8 cellular contexts compared by ENCODE assay signal in genomic region chr19:45440259-45440638, GRCh38. TPM values are rescaled to one million over a fixed set of nuclear protein-coding genes. Genes with fewer than 3 reads are reported as not detected.
A peak's percentile ranks its signal among the peaks of the same experiment; 100 is the strongest.
DNase-seq lines count a peak whose midpoint lies in the region; ATAC-seq lines count a peak whose summit lies in the region.

No MANE protein-coding gene starts in this region.

- H3K9me3 Mint-ChIP-seq in activated naive CD8-positive, alpha-beta T cell treated with anti-CD3 and anti-CD28 coated beads for 36 hours, result no peaks in the 10 kb centered on the region
- H3K9me3 Mint-ChIP-seq in stimulated activated naive CD8-positive, alpha-beta T cell treated with anti-CD3 and anti-CD28 coated beads, Interleukin-15, amount 100 ng/mL, for 72 hours, result no peaks in the 10 kb centered on the region

- H3K36me3 ChIP-seq in HUES6 (ENCODE audit: control insufficient read depth, insufficient read depth, low read length), result no peaks in the 10 kb centered on the region
- no peaks in the 10 kb centered on the region for H3K36me3 ChIP-seq in iPS-20b (ENCODE audit: insufficient read depth, low read depth, low read length)

- H3K27ac Mint-ChIP-seq in activated naive CD8-positive, alpha-beta T cell treated with anti-CD3 and anti-CD28 coated beads for 36 hours, result peak overlapping the region; percentile 67
- H3K27ac Mint-ChIP-seq in stimulated activated naive CD8-positive, alpha-beta T cell treated with anti-CD3 and anti-CD28 coated beads, Interleukin-15, amount 100 ng/mL, for 72 hours, result peak overlapping the region; percentile 44 to 70

- peaks cover 29% of the 10 kb centered on the region for H3K4me1 Mint-ChIP-seq in activated naive CD8-positive, alpha-beta T cell treated with anti-CD3 and anti-CD28 coated beads for 36 hours
- peaks cover 43% of the 10 kb centered on the region for H3K4me1 Mint-ChIP-seq in stimulated activated naive CD8-positive, alpha-beta T cell treated with anti-CD3 and anti-CD28 coated beads, Interleukin-15, amount 100 ng/mL, for 72 hours

- no peak for DNase-seq in activated naive CD8-positive, alpha-beta T cell treated with anti-CD3 and anti-CD28 coated beads for 36 hours
- DNase-seq in stimulated activated naive CD8-positive, alpha-beta T cell treated with anti-CD3 and anti-CD28 coated beads, Interleukin-15, amount 100 ng/mL, for 72 hours, result no peak
- no peak for DNase-seq in activated CD4-positive, CD25-positive, alpha-beta regulatory T cell (lab: John Stamatoyannopoulos, UW)
- DNase-seq in LoVo (ENCODE audit: low spot score) (no peak), NOMO-1 treated with DMSO at 0.1 percent for 48 hours (lab: John Stamatoyannopoulos, UW; ENCODE audit: unreplicated experiment) (no peak)

- H3K4me3 ChIP-seq in HUES6 (ENCODE audit: low read depth, low read length), result peak overlapping the region; percentile 77
- H3K4me3 ChIP-seq in iPS-20b (ENCODE audit: low read length), result peak overlapping the region; percentile 69; the same call in 1 of the 2 replicates

- H3K4me1 ChIP-seq in HUES6 (ENCODE audit: control insufficient read depth, insufficient read depth, low read length), result peaks cover 26% of the 10 kb centered on the region
- H3K4me1 ChIP-seq in iPS-20b (ENCODE audit: insufficient read depth, low read length), result peaks cover 7% of the 10 kb centered on the region; the same call in 1 of the 2 replicates

- H3K36me3 Mint-ChIP-seq in activated naive CD8-positive, alpha-beta T cell treated with anti-CD3 and anti-CD28 coated beads for 36 hours, result no peaks in the 10 kb centered on the region

- H3K27me3 ChIP-seq in HUES6 (ENCODE audit: control insufficient read depth, insufficient read depth, low read length) (no peaks in the 10 kb centered on the region; the same call in 1 of the 2 replicates), iPS-20b (ENCODE audit: insufficient read depth, low read length) (peaks cover 30% of the 10 kb centered on the region; the same call in 1 of the 2 replicates)

- H3K27me3 Mint-ChIP-seq in activated naive CD8-positive, alpha-beta T cell treated with anti-CD3 and anti-CD28 coated beads for 36 hours, result no peaks in the 10 kb centered on the region
- no peaks in the 10 kb centered on the region for H3K27me3 Mint-ChIP-seq in stimulated activated naive CD8-positive, alpha-beta T cell treated with anti-CD3 and anti-CD28 coated beads, Interleukin-15, amount 100 ng/mL, for 72 hours

- no peak overlapping the region for H3K9ac ChIP-seq in HUES6 (ENCODE audit: low read length)
- peak overlapping the region; percentile 70; the same call in 1 of the 2 replicates for H3K9ac ChIP-seq in iPS-20b (ENCODE audit: low read depth, low read length)

- H3K4me3 Mint-ChIP-seq in activated naive CD8-positive, alpha-beta T cell treated with anti-CD3 and anti-CD28 coated beads for 36 hours, result peak overlapping the region; percentile 70
- H3K4me3 Mint-ChIP-seq in stimulated activated naive CD8-positive, alpha-beta T cell treated with anti-CD3 and anti-CD28 coated beads, Interleukin-15, amount 100 ng/mL, for 72 hours, result peak overlapping the region; percentile 70 to 80

- H3K9me3 ChIP-seq in HUES6 (ENCODE audit: control insufficient read depth, insufficient read depth, low read depth, low read length) (no peaks in the 10 kb centered on the region), iPS-20b (ENCODE audit: insufficient read depth, low read depth, low read length) (no peaks in the 10 kb centered on the region)

- H3K27ac ChIP-seq in HUES6 (ENCODE audit: low read depth, low read length) (no peak overlapping the region), iPS-20b (ENCODE audit: low read length) (no peak overlapping the region)

- no peak for ATAC-seq in stimulated activated naive CD8-positive, alpha-beta T cell treated with anti-CD3 and anti-CD28 coated beads, Interleukin-15, amount 100 ng/mL, for 72 hours
- no peak for ATAC-seq in GM18511 (IDR thresholded peaks at IDR 0.05; ENCODE audit: unreplicated experiment)

RNA-seq across cellular contexts. Expression of gene ERCC1, which starts 16.5 kb away (rescaled TPM):
- total RNA-seq in activated naive CD8-positive, alpha-beta T cell treated with anti-CD3 and anti-CD28 coated beads for 36 hours, result 10 to 100 TPM; 50.0 to 53.2 TPM

RNA-seq across cellular contexts. Expression of gene FOSB, which starts 27.5 kb away (rescaled TPM):
- total RNA-seq in activated naive CD8-positive, alpha-beta T cell treated with anti-CD3 and anti-CD28 coated beads for 36 hours, result 10 to 100 TPM in 1 of 2 experiments, 1 to 10 TPM in 1; 9.7 to 10.5 TPM

RNA-seq across cellular contexts. Expression of gene POLR1G, which starts 33.8 kb away (rescaled TPM):
- 10 to 100 TPM; 27.0 to 27.1 TPM for total RNA-seq in activated naive CD8-positive, alpha-beta T cell treated with anti-CD3 and anti-CD28 coated beads for 36 hours

RNA-seq across cellular contexts. Expression of gene PPP1R13L, which starts 35.4 kb away (rescaled TPM):
- total RNA-seq in activated naive CD8-positive, alpha-beta T cell treated with anti-CD3 and anti-CD28 coated beads for 36 hours, result 1 to 10 TPM; 3.6 to 4.7 TPM

RNA-seq across cellular contexts. Expression of gene RTN2, which starts 56.6 kb away (rescaled TPM):
- total RNA-seq in activated naive CD8-positive, alpha-beta T cell treated with anti-CD3 and anti-CD28 coated beads for 36 hours, result 1 to 10 TPM; 1.3 to 1.8 TPM
